In the genomic region with DNA sequence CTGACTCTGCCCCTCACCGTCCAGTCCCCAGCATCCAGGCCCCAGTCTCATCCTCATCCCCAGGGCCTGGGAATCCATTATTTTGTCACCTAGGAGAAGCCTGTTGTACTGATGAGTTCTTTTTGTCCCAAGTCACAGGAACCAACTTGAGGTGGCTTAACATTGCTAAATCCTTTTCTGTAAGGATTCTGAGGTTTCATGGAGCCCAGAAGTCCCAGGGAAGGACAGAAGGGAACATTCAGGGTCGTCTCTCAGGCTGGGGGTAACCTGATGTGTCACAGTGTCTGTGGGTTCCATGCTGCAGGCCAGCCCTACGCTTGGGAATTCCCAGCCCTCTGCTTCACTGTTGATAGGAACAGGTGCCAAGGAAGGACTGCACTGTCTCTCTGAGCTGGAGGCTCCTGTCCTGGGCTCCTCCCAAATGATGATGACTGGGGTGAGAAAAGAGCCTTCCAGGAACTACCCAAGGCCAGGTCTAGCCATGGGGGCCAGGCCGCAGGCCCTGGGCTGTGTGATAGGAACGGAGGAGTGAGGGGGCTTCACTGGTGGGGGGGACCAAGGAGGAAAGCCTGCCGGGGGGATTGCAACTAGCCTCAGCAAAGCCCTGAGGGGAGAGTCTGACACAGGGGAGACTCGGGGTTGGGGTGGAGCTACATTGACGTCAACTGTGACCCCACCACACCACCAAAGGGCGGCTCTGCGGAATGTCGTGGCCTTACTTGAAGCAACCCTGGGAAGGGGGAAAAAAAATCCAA, we compare ENCODE assay signal across 12 cellular contexts.
DNase-seq lines count a peak whose midpoint lies in the region; ATAC-seq and TF ChIP-seq lines count a peak whose summit lies in the region.
"Had no signal": no experiment of that assay in that cellular context is flagged by ENCODE, and none has a peak within 500 bp of the region (broad histone marks: within the 10 kb centered on the region; RNA-seq: fewer than 3 reads in every experiment).

No MANE protein-coding gene starts in this region.

- H3K36me3 ChIP-seq in neuronal stem cell (replicated peaks in 1 of 2; ENCODE audit: control insufficient read depth in 2 of 2, insufficient read depth in 2 of 2, low read length in 2 of 2), result no peaks in the 10 kb centered on the region
- no peaks in the 10 kb centered on the region for H3K36me3 ChIP-seq in upper lobe of right lung
- no peaks in the 10 kb centered on the region for H3K36me3 ChIP-seq in H7 (replicated peaks; ENCODE audit: control insufficient read depth, insufficient read depth, low read length)

- no peak overlapping the region for H4K91ac ChIP-seq in neuronal stem cell (ENCODE audit: low read depth, low read length, poor library complexity)

- peak overlapping the region; percentile 48 for H2BK120ac ChIP-seq in neuronal stem cell (ENCODE audit: low read depth, low read length)

- H2BK12ac ChIP-seq in neuronal stem cell (ENCODE audit: low read length), result no peak overlapping the region

- no peak overlapping the region for H2AK5ac ChIP-seq in neuronal stem cell (ENCODE audit: low read depth, low read length)

- no peak overlapping the region for H2BK5ac ChIP-seq in neuronal stem cell (ENCODE audit: low read length)

- no peaks in the 10 kb centered on the region for H3K9me3 Mint-ChIP-seq in chondrocyte (ENCODE audit: low read depth)

- no peak overlapping the region for H3K23ac ChIP-seq in neuronal stem cell (ENCODE audit: low read depth, low read length, poor library complexity)

- H3K4ac ChIP-seq in neuronal stem cell (ENCODE audit: low read length), result no peak overlapping the region

- no peak overlapping the region for H3K18ac ChIP-seq in neuronal stem cell (ENCODE audit: low read length)

- no peak overlapping the region for H3K4me3 ChIP-seq in neuronal stem cell (ENCODE audit: low read length in 2 of 2)
- H3K4me3 ChIP-seq in upper lobe of right lung, result no peak overlapping the region
- H3K4me3 ChIP-seq in H7 (ENCODE audit: insufficient read depth, low read depth, low read length), result no peak overlapping the region
- H3K4me3 ChIP-seq: K562 had no signal

- intact Hi-C loops in upper lobe of right lung (cut with DNase I), result no loop called here

- no peak overlapping the region for H3K4me2 ChIP-seq in neuronal stem cell (ENCODE audit: insufficient read depth, low read length, poor library complexity, severe bottlenecking)

- TF ChIP-seq CTCF in chondrocyte (IDR thresholded peaks at IDR 0.05), result no peak
- TF ChIP-seq CTCF in upper lobe of right lung (IDR thresholded peaks at IDR 0.05), result no peak

- peak overlapping the region; percentile 90 for H3K27ac Mint-ChIP-seq in chondrocyte (ENCODE audit: unreplicated experiment)

- WGBS in neuronal stem cell (ENCODE audit: extremely low coverage in 2 of 2, insufficient read length in 2 of 2, insufficient replicate concordance in 1 of 2), 2 donors, result no CpG with 5 or more reads among the region's 11 CpGs

- peaks cover 5 to 10% of the 10 kb centered on the region in 2 donors for H3K4me1 ChIP-seq in neuronal stem cell (ENCODE audit: control insufficient read depth in 2 of 2, insufficient read depth in 1 of 2, low read depth in 1 of 2, low read length in 2 of 2)
- H3K4me1 ChIP-seq in upper lobe of right lung, result peaks cover 6% of the 10 kb centered on the region

- H3K27me3 Mint-ChIP-seq in chondrocyte (ENCODE audit: low read depth), result no peaks in the 10 kb centered on the region

- DNase-seq in activated effector memory CD4-positive, alpha-beta T cell treated with anti-CD3 and anti-CD28 coated beads, Interleukin-2, amount 50 U/mL, for 16 hours, result peak; percentile 57
- DNase-seq in activated effector memory CD4-positive, alpha-beta T cell treated with Interleukin-2 at 50 U/mL for 16 hours, result no peak
- DNase-seq in chondrocyte (ENCODE audit: low spot score), result peak; percentile 56
- no peak for DNase-seq in neuronal stem cell (ENCODE audit: low spot score)
- DNase-seq in upper lobe of right lung, result peak; percentile 42
- no peak for DNase-seq in H7
- DNase-seq: hypothalamus, NCI-H2029 treated with DMSO at 0.1 percent for 48 hours, SW 1271 had no signal

- no peak overlapping the region for H2AFZ ChIP-seq in neuronal stem cell (ENCODE audit: low read length)

- H3K9ac ChIP-seq in neuronal stem cell (ENCODE audit: low read depth, low read length, poor library complexity), result no peak overlapping the region

- no peak overlapping the region for H3K14ac ChIP-seq in neuronal stem cell (ENCODE audit: low read length)

- no peak overlapping the region for H2BK15ac ChIP-seq in neuronal stem cell (ENCODE audit: low read length)

- no peak overlapping the region for H4K8ac ChIP-seq in neuronal stem cell (ENCODE audit: low read depth, low read length)

- H3K27me3 ChIP-seq in neuronal stem cell (ENCODE audit: control insufficient read depth in 3 of 3, insufficient read depth in 3 of 3, low read depth in 1 of 3, low read length in 3 of 3) (no peaks in the 10 kb centered on the region), upper lobe of right lung (no peaks in the 10 kb centered on the region), H7 (ENCODE audit: control insufficient read depth, insufficient read depth, low read length) (no peaks in the 10 kb centered on the region)

- H3K4me1 Mint-ChIP-seq in chondrocyte (ENCODE audit: low read depth), result peaks cover 87% of the 10 kb centered on the region

- no peak overlapping the region for H3K4me3 Mint-ChIP-seq in chondrocyte (ENCODE audit: unreplicated experiment)

- H3K36me3 Mint-ChIP-seq in chondrocyte (ENCODE audit: low read depth), result peaks cover 28% of the 10 kb centered on the region

- H3K79me1 ChIP-seq in neuronal stem cell (ENCODE audit: low read depth, low read length), result no peaks in the 10 kb centered on the region

- H3K9me3 ChIP-seq in neuronal stem cell (replicated peaks in 1 of 2; ENCODE audit: control insufficient read depth in 2 of 2, insufficient read depth in 1 of 2, low read depth in 1 of 2, low read length in 2 of 2), result no peaks in the 10 kb centered on the region
- no peaks in the 10 kb centered on the region for H3K9me3 ChIP-seq in upper lobe of right lung

- no peak overlapping the region for H3K27ac ChIP-seq in neuronal stem cell (replicated peaks; ENCODE audit: low read length)
- H3K27ac ChIP-seq in upper lobe of right lung, result no peak overlapping the region

- no peak for ATAC-seq in upper lobe of right lung
- no peak for ATAC-seq in GM18907 (IDR thresholded peaks at IDR 0.05; ENCODE audit: unreplicated experiment)
- no peak for ATAC-seq in HG02610 (IDR thresholded peaks at IDR 0.05; ENCODE audit: unreplicated experiment)
- ATAC-seq: K562 had no signal

Comparison
In these comparisons a context has a peak if more than half of its experiments do, and no peak if none do; other contexts are left out.
1. DNase-seq: peak in activated effector memory CD4-positive, alpha-beta T cell treated with anti-CD3 and anti-CD28 coated beads, Interleukin-2, amount 50 U/mL, for 16 hours (single experiment), chondrocyte (single experiment) and upper lobe of right lung (single experiment); none in activated effector memory CD4-positive, alpha-beta T cell treated with Interleukin-2 at 50 U/mL for 16 hours (single experiment), neuronal stem cell (single experiment) and H7 (single experiment).